Comparison of ENCODE assay signal across 31 cellular contexts in the genomic region with DNA sequence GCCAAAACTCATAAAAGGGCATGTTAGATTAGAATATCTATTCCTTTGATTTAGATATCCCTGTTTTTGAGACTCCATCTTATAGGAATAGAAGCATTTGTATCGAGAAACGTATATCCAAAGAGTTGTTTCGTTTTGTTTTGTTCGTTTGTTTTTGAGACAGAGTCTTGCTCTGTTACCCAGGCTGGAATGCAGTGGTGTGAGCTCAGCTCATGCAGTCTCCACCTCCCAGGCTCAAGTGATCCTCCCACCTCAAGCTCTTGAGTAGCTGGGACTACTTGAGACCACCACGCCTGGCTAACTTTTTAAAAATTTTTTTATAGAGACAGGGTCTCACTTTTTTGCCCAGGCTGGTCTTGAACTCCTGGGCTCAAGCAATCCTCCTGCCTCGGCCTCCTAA.
"Had no signal": no experiment of that assay in that cellular context is flagged by ENCODE, and none has a peak within 500 bp of the region (broad histone marks: within the 10 kb centered on the region; RNA-seq: fewer than 3 reads in every experiment).

No MANE protein-coding gene starts in this region.

- H3K36me3 Mint-ChIP-seq: immature natural killer cell; mesothelial cell of epicardium; naive B cell; natural killer cell; neural progenitor cell; stimulated activated effector memory CD8-positive, alpha-beta T cell treated with anti-CD3 and anti-CD28 coated beads, Interleukin-12 subunit alpha, Interleukin-12 subunit beta, amount 100 ng/mL, for 72 hours had no signal

- H3K27me3 ChIP-seq: heart left ventricle, left lung, neural progenitor cell, neutrophil, right atrium auricular region, spleen, suprapubic skin, tibial nerve, upper lobe of left lung, vagina had no signal

- H3K4me3 ChIP-seq: heart left ventricle, left lung, lower lobe of right lung, neural progenitor cell, psoas muscle, right atrium auricular region, skin epidermis, spleen, suprapubic skin, thoracic aorta, tibial nerve, upper lobe of left lung, vagina had no signal

- H3K9me3 ChIP-seq: heart left ventricle, left lung, lower lobe of right lung, neutrophil, psoas muscle, right atrium auricular region, suprapubic skin, thoracic aorta, tibial nerve, upper lobe of left lung, vagina had no signal

- H3K9ac ChIP-seq: neural progenitor cell, parathyroid adenoma had no signal

- DNase-seq: heart left ventricle; hypothalamus; immature natural killer cell; kidney; left lung; lower lobe of right lung; mammary epithelial cell; mesenchymal stem cell; naive B cell; natural killer cell; nephron progenitor cell; occipital lobe; psoas muscle; spleen; stimulated activated CD4-positive, alpha-beta T cell treated with anti-CD3 and anti-CD28 coated beads, Interleukin-4, amount 100 ng/mL, for 24 hours; stimulated activated naive CD4-positive, alpha-beta T cell; upper lobe of left lung had no signal

- H3K9me3 Mint-ChIP-seq: immature natural killer cell; mesothelial cell of epicardium; naive B cell; natural killer cell; nephron progenitor cell; neural progenitor cell; stimulated activated effector memory CD8-positive, alpha-beta T cell treated with anti-CD3 and anti-CD28 coated beads, Interleukin-12 subunit alpha, Interleukin-12 subunit beta, amount 100 ng/mL, for 72 hours; stimulated activated naive CD8-positive, alpha-beta T cell treated with anti-CD3 and anti-CD28 coated beads, Interleukin-15, Interleukin-2, amounts not matched to agents 100 ng/mL and 50 ng/mL, for 24 hours had no signal

- H3K4me3 Mint-ChIP-seq: immature natural killer cell; mesothelial cell of epicardium; naive B cell; natural killer cell; nephron progenitor cell; neural progenitor cell; stimulated activated effector memory CD8-positive, alpha-beta T cell treated with anti-CD3 and anti-CD28 coated beads, Interleukin-12 subunit alpha, Interleukin-12 subunit beta, amount 100 ng/mL, for 72 hours; stimulated activated naive CD8-positive, alpha-beta T cell treated with anti-CD3 and anti-CD28 coated beads, Interleukin-15, Interleukin-2, amounts not matched to agents 100 ng/mL and 50 ng/mL, for 24 hours had no signal

- H3K79me2 ChIP-seq: parathyroid adenoma had no signal

- H3K4me1 Mint-ChIP-seq: immature natural killer cell; mesothelial cell of epicardium; naive B cell; natural killer cell; neural progenitor cell; stimulated activated effector memory CD8-positive, alpha-beta T cell treated with anti-CD3 and anti-CD28 coated beads, Interleukin-12 subunit alpha, Interleukin-12 subunit beta, amount 100 ng/mL, for 72 hours had no signal

- H3K27me3 Mint-ChIP-seq: naive B cell; stimulated activated naive CD8-positive, alpha-beta T cell treated with anti-CD3 and anti-CD28 coated beads, Interleukin-15, Interleukin-2, amounts not matched to agents 100 ng/mL and 50 ng/mL, for 24 hours had no signal

- H3K4me1 ChIP-seq: heart left ventricle, left lung, lower lobe of right lung, neural progenitor cell, parathyroid adenoma, psoas muscle, right atrium auricular region, spleen, suprapubic skin, tibial nerve, upper lobe of left lung, vagina had no signal

- H2AFZ ChIP-seq: neural progenitor cell, parathyroid adenoma had no signal

- ATAC-seq: heart left ventricle; left lung; lower lobe of right lung; natural killer cell; psoas muscle; sciatic nerve; stimulated activated effector memory CD8-positive, alpha-beta T cell treated with anti-CD3 and anti-CD28 coated beads, Interleukin-12 subunit alpha, Interleukin-12 subunit beta, amount 100 ng/mL, for 72 hours had no signal

- H3K36me3 ChIP-seq: heart left ventricle, left lung, lower lobe of right lung, neural progenitor cell, neutrophil, right atrium auricular region, spleen, suprapubic skin, thoracic aorta, tibial nerve, upper lobe of left lung, vagina had no signal

- H3K4me2 ChIP-seq: neural progenitor cell had no signal

- H3K27ac ChIP-seq: heart left ventricle, left lung, lower lobe of right lung, neural progenitor cell, neutrophil, parathyroid adenoma, psoas muscle, right atrium auricular region, skin epidermis, spleen, suprapubic skin, thoracic aorta, tibial nerve, upper lobe of left lung, vagina had no signal

- FAIRE-seq: islet of Langerhans, kidney had no signal

- H3K27ac Mint-ChIP-seq: immature natural killer cell; mesothelial cell of epicardium; naive B cell; natural killer cell; neural progenitor cell; stimulated activated effector memory CD8-positive, alpha-beta T cell treated with anti-CD3 and anti-CD28 coated beads, Interleukin-12 subunit alpha, Interleukin-12 subunit beta, amount 100 ng/mL, for 72 hours; stimulated activated naive CD8-positive, alpha-beta T cell treated with anti-CD3 and anti-CD28 coated beads, Interleukin-15, Interleukin-2, amounts not matched to agents 100 ng/mL and 50 ng/mL, for 24 hours had no signal
